1 cellular context compared by ENCODE assay signal in the genomic region with DNA sequence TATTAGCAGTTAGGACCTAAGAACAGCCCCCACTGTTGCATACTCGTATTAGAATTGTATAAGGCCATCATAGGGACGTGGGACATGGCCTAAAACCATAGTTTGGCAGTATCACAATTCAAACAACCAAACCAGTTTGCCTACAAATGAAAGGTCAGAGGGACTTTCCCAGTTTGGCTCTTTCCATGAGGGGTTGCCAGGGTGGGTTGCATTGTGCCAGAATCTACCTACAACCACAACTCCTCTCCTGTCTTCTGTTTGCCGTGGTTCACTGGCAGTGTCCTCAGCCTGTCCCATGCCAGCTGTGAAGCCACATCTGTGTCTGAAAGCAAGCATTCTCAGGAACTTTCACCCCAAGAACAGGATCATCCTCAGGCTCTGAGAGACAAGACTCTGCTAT.
A peak's percentile ranks its signal among the peaks of the same experiment; 100 is the strongest.
TF ChIP-seq lines count a peak whose summit lies in the region.

No MANE protein-coding gene starts in this region.

TF ChIP-seq in liver, 16 proteins besides CTCF, POLR2A, EP300 and RAD21 (continued from another document):
- TF ChIP-seq, protein P1, sequence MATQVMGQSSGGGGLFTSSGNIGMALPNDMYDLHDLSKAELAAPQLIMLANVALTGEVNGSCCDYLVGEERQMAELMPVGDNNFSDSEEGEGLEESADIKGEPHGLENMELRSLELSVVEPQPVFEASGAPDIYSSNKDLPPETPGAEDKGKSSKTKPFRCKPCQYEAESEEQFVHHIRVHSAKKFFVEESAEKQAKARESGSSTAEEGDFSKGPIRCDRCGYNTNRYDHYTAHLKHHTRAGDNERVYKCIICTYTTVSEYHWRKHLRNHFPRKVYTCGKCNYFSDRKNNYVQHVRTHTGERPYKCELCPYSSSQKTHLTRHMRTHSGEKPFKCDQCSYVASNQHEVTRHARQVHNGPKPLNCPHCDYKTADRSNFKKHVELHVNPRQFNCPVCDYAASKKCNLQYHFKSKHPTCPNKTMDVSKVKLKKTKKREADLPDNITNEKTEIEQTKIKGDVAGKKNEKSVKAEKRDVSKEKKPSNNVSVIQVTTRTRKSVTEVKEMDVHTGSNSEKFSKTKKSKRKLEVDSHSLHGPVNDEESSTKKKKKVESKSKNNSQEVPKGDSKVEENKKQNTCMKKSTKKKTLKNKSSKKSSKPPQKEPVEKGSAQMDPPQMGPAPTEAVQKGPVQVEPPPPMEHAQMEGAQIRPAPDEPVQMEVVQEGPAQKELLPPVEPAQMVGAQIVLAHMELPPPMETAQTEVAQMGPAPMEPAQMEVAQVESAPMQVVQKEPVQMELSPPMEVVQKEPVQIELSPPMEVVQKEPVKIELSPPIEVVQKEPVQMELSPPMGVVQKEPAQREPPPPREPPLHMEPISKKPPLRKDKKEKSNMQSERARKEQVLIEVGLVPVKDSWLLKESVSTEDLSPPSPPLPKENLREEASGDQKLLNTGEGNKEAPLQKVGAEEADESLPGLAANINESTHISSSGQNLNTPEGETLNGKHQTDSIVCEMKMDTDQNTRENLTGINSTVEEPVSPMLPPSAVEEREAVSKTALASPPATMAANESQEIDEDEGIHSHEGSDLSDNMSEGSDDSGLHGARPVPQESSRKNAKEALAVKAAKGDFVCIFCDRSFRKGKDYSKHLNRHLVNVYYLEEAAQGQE (IDR thresholded peaks at IDR 0.05): no peak
- TF ChIP-seq NR2F2 (IDR thresholded peaks at IDR 0.05): peak; percentile 53
- peak; percentile 39 to 62 for TF ChIP-seq HNF4A (conservative IDR thresholded peaks at IDR 0.05)
- peak in 1 of 2 donors; percentile 58 for TF ChIP-seq EGR1 (IDR thresholded peaks at IDR 0.05; ENCODE audit: low read depth in 2 of 2)
- TF ChIP-seq YY1 (IDR thresholded peaks at IDR 0.05): no peak
